1 cellular context compared by ENCODE assay signal in genomic region chr6:34143884-34144580, GRCh38.
TF ChIP-seq lines count a peak whose summit lies in the region.

No MANE protein-coding gene starts in this region.

TF ChIP-seq in HEK293, 187 proteins besides CTCF, POLR2A, EP300 and RAD21 (continued from another document):
- TF ChIP-seq BCL11B (tag by site-specific recombination; IDR thresholded peaks at IDR 0.05; ENCODE audit: low read depth), result peak; percentile 36; the same call in 1 of the 2 replicates
- peak; percentile 89 for TF ChIP-seq ZIC2 (tag by site-specific recombination; IDR thresholded peaks at IDR 0.05)
- peak; percentile 23; the same call in 1 of the 2 replicates for TF ChIP-seq KLF1 (tag by site-specific recombination; IDR thresholded peaks at IDR 0.05)
- TF ChIP-seq ZEB2 (tag by site-specific recombination; IDR thresholded peaks at IDR 0.05), result peak; percentile 64
- TF ChIP-seq ZNF623 (tag by site-specific recombination; IDR thresholded peaks at IDR 0.05), result no peak
- peak; percentile 77 for TF ChIP-seq PRDM10 (tag by site-specific recombination; IDR thresholded peaks at IDR 0.05)
- TF ChIP-seq ZNF692 (tag by site-specific recombination; IDR thresholded peaks at IDR 0.05), result peak; percentile 57
- peak; percentile 18; the same call in 1 of the 2 replicates for TF ChIP-seq MYNN (tag by site-specific recombination; IDR thresholded peaks at IDR 0.05; ENCODE audit: borderline replicate concordance)
- TF ChIP-seq ZBTB48 (tag by site-specific recombination; IDR thresholded peaks at IDR 0.05), result peak; percentile 68
- peak; percentile 47 for TF ChIP-seq PATZ1 (tag by site-specific recombination; IDR thresholded peaks at IDR 0.05)
- TF ChIP-seq SP2 (tag by site-specific recombination; IDR thresholded peaks at IDR 0.05), result peak; percentile 57
- TF ChIP-seq EGR2 (tag by site-specific recombination; IDR thresholded peaks at IDR 0.05; ENCODE audit: low read depth), result peak; percentile 81
- peak; percentile 55; the same call in 1 of the 2 replicates for TF ChIP-seq ZNF561 (tag by site-specific recombination; IDR thresholded peaks at IDR 0.05; ENCODE audit: borderline replicate concordance)
- no peak for TF ChIP-seq ZNF510 (tag by site-specific recombination; IDR thresholded peaks at IDR 0.05; ENCODE audit: insufficient replicate concordance)
- peak; percentile 89 for TF ChIP-seq ZNF335 (tag by site-specific recombination; conservative IDR thresholded peaks at IDR 0.05)
- peak; percentile 50 for TF ChIP-seq ZBTB8A (tag by site-specific recombination; IDR thresholded peaks at IDR 0.05)
- TF ChIP-seq GLIS1 (tag by site-specific recombination; IDR thresholded peaks at IDR 0.05), result peak; percentile 77
- peak; percentile 44; the same call in 1 of the 2 replicates for TF ChIP-seq ZNF2 (tag by site-specific recombination; IDR thresholded peaks at IDR 0.05)
- no peak for TF ChIP-seq ZNF670 (tag by site-specific recombination; IDR thresholded peaks at IDR 0.05; ENCODE audit: low read depth)
- peak; percentile 92 for TF ChIP-seq ZFHX2 (tag by site-specific recombination; conservative IDR thresholded peaks at IDR 0.05)
- no peak for TF ChIP-seq ZSCAN23 (tag by site-specific recombination; IDR thresholded peaks at IDR 0.05)
- TF ChIP-seq ZNF600 (tag by site-specific recombination; IDR thresholded peaks at IDR 0.05), result peak; percentile 65
- peak; percentile 22; the same call in 1 of the 2 replicates for TF ChIP-seq OSR2 (tag by site-specific recombination; IDR thresholded peaks at IDR 0.05)
- TF ChIP-seq ZNF423 (tag by site-specific recombination; IDR thresholded peaks at IDR 0.05), result peak; percentile 52; the same call in 1 of the 2 replicates
- peak; percentile 66 for TF ChIP-seq ZSCAN4 (tag by site-specific recombination; IDR thresholded peaks at IDR 0.05)
- no peak for TF ChIP-seq ZNF514 (tag by site-specific recombination; IDR thresholded peaks at IDR 0.05)
- no peak for TF ChIP-seq ZNF654 (tag by site-specific recombination; IDR thresholded peaks at IDR 0.05; ENCODE audit: low read depth)
- TF ChIP-seq ZNF112 (tag by site-specific recombination; IDR thresholded peaks at IDR 0.05), result no peak
- TF ChIP-seq ZNF660 (tag by site-specific recombination; IDR thresholded peaks at IDR 0.05), result peak; percentile 46; the same call in 1 of the 2 replicates
- peak; percentile 95 for TF ChIP-seq GLIS2 (tag by site-specific recombination; IDR thresholded peaks at IDR 0.05)
